ENCODE assay signal across 21 cellular contexts in genomic region chr5:14438195-14438606, GRCh38.
DNase-seq lines count a peak whose midpoint lies in the region; ATAC-seq, FAIRE-seq and TF ChIP-seq lines count a peak whose summit lies in the region.
"Had no signal": no experiment of that assay in that cellular context is flagged by ENCODE, and none has a peak within 500 bp of the region (broad histone marks: within the 10 kb centered on the region; RNA-seq: fewer than 3 reads in every experiment).

No MANE protein-coding gene starts in this region.

- H3K27ac ChIP-seq in astrocyte (ENCODE audit: low read depth, low read length) (peak overlapping the region; percentile 20), Peyer's patch (no peak overlapping the region)
- H3K27ac ChIP-seq: dorsolateral prefrontal cortex, esophagus squamous epithelium, testis had no signal

- peak overlapping the region; percentile 82 for H3K27ac Mint-ChIP-seq in activated CD4-positive, alpha-beta T cell treated with anti-CD3 and anti-CD28 coated beads for 36 hours
- H3K27ac Mint-ChIP-seq in activated CD4-positive, alpha-beta T cell treated with anti-CD3 and anti-CD28 coated beads, Interleukin-2, amount 10 ng/mL, durations not matched to agents 7 days and 5 days, result no peak overlapping the region
- H3K27ac Mint-ChIP-seq in astrocyte (ENCODE audit: unreplicated experiment), result peak overlapping the region; percentile 28
- peak overlapping the region; percentile 50 for H3K27ac Mint-ChIP-seq in stimulated activated effector memory CD8-positive, alpha-beta T cell treated with anti-CD3 and anti-CD28 coated beads, Interleukin-12 subunit alpha, Interleukin-12 subunit beta, amount 100 ng/mL, for 72 hours

- TF ChIP-seq POLR2A in Peyer's patch (IDR thresholded peaks at IDR 0.05), result no peak

- peak overlapping the region; percentile 16 for H3K4me3 Mint-ChIP-seq in activated CD4-positive, alpha-beta T cell treated with anti-CD3 and anti-CD28 coated beads for 36 hours
- H3K4me3 Mint-ChIP-seq in activated CD4-positive, alpha-beta T cell treated with anti-CD3 and anti-CD28 coated beads, Interleukin-2, amount 10 ng/mL, durations not matched to agents 7 days and 5 days, result no peak overlapping the region
- H3K4me3 Mint-ChIP-seq in astrocyte (ENCODE audit: unreplicated experiment), result no peak overlapping the region
- H3K4me3 Mint-ChIP-seq in stimulated activated effector memory CD8-positive, alpha-beta T cell treated with anti-CD3 and anti-CD28 coated beads, Interleukin-12 subunit alpha, Interleukin-12 subunit beta, amount 100 ng/mL, for 72 hours, result peak overlapping the region; percentile 2

- intact Hi-C loops in activated CD4-positive, alpha-beta T cell treated with anti-CD3 and anti-CD28 coated beads for 36 hours (cut with DNase I, micrococcal nuclease), result no loop called here

- H3K4me1 ChIP-seq in astrocyte (ENCODE audit: insufficient read depth, low read length) (peaks cover 51% of the 10 kb centered on the region), Peyer's patch (no peaks in the 10 kb centered on the region)
- H3K4me1 ChIP-seq: esophagus squamous epithelium had no signal

- TF ChIP-seq CTCF in astrocyte (IDR thresholded peaks at IDR 0.05; ENCODE audit: insufficient read depth, low read depth, low read length), result no peak
- no peak for TF ChIP-seq CTCF in Peyer's patch (IDR thresholded peaks at IDR 0.05)

- FAIRE-seq in astrocyte (lab: Jason Lieb, UNC), result no peak
- FAIRE-seq: islet of Langerhans had no signal

- no peaks in the 10 kb centered on the region for H3K27me3 ChIP-seq in astrocyte (ENCODE audit: insufficient read depth, low read length)
- no peaks in the 10 kb centered on the region for H3K27me3 ChIP-seq in Peyer's patch
- H3K27me3 ChIP-seq: dorsolateral prefrontal cortex, esophagus squamous epithelium, testis had no signal

- CTCF ChIA-PET in activated CD4-positive, alpha-beta T cell treated with anti-CD3 and anti-CD28 coated beads for 36 hours (lab: Charles Lee), result interaction anchor here (0.6 kb wide), 1 partner anchor 65 kb away, joined by 3 read pairs; no protein-coding TSS in a partner anchor
- CTCF ChIA-PET in activated CD4-positive, alpha-beta T cell treated with anti-CD3 and anti-CD28 coated beads, Interleukin-2, amount 10 ng/mL, durations not matched to agents 7 days and 5 days (lab: Charles Lee), result interaction anchor here (0.6 kb wide), 1 partner anchor 76 kb away, joined by 4 read pairs; no protein-coding TSS in a partner anchor

- H3K4me1 Mint-ChIP-seq in activated CD4-positive, alpha-beta T cell treated with anti-CD3 and anti-CD28 coated beads for 36 hours, result peaks cover 28% of the 10 kb centered on the region
- peaks cover 27% of the 10 kb centered on the region for H3K4me1 Mint-ChIP-seq in activated CD4-positive, alpha-beta T cell treated with anti-CD3 and anti-CD28 coated beads, Interleukin-2, amount 10 ng/mL, durations not matched to agents 7 days and 5 days
- peaks cover 43% of the 10 kb centered on the region for H3K4me1 Mint-ChIP-seq in astrocyte (ENCODE audit: low read depth, unreplicated experiment)
- peaks cover 17% of the 10 kb centered on the region for H3K4me1 Mint-ChIP-seq in stimulated activated effector memory CD8-positive, alpha-beta T cell treated with anti-CD3 and anti-CD28 coated beads, Interleukin-12 subunit alpha, Interleukin-12 subunit beta, amount 100 ng/mL, for 72 hours

- no peak overlapping the region for H3K4me2 ChIP-seq in astrocyte (ENCODE audit: low read length)

- peaks cover 6% of the 10 kb centered on the region for H3K27me3 Mint-ChIP-seq in activated CD4-positive, alpha-beta T cell treated with anti-CD3 and anti-CD28 coated beads for 36 hours
- H3K27me3 Mint-ChIP-seq in activated CD4-positive, alpha-beta T cell treated with anti-CD3 and anti-CD28 coated beads, Interleukin-2, amount 10 ng/mL, durations not matched to agents 7 days and 5 days, result no peaks in the 10 kb centered on the region
- no peaks in the 10 kb centered on the region for H3K27me3 Mint-ChIP-seq in astrocyte (ENCODE audit: low read depth, unreplicated experiment)

- H3K4me3 ChIP-seq in astrocyte (ENCODE audit: insufficient read depth, low read depth, low read length) (no peak overlapping the region), Peyer's patch (no peak overlapping the region)
- H3K4me3 ChIP-seq: dorsolateral prefrontal cortex, esophagus squamous epithelium, testis had no signal

- H3K36me3 Mint-ChIP-seq in activated CD4-positive, alpha-beta T cell treated with anti-CD3 and anti-CD28 coated beads for 36 hours (ENCODE audit: low read depth), result peaks cover 5% of the 10 kb centered on the region
- no peaks in the 10 kb centered on the region for H3K36me3 Mint-ChIP-seq in activated CD4-positive, alpha-beta T cell treated with anti-CD3 and anti-CD28 coated beads, Interleukin-2, amount 10 ng/mL, durations not matched to agents 7 days and 5 days (ENCODE audit: low read depth)
- peaks cover 20% of the 10 kb centered on the region for H3K36me3 Mint-ChIP-seq in astrocyte (ENCODE audit: low read depth, unreplicated experiment)
- no peaks in the 10 kb centered on the region for H3K36me3 Mint-ChIP-seq in stimulated activated effector memory CD8-positive, alpha-beta T cell treated with anti-CD3 and anti-CD28 coated beads, Interleukin-12 subunit alpha, Interleukin-12 subunit beta, amount 100 ng/mL, for 72 hours

- no peak overlapping the region for H2AFZ ChIP-seq in astrocyte (ENCODE audit: low read depth, low read length)

- no peaks in the 10 kb centered on the region for H3K9me3 ChIP-seq in astrocyte (ENCODE audit: insufficient read depth, low read depth, low read length)
- H3K9me3 ChIP-seq in Peyer's patch, result no peaks in the 10 kb centered on the region
- H3K9me3 ChIP-seq: esophagus squamous epithelium, testis had no signal

- peaks cover 16% of the 10 kb centered on the region for H3K36me3 ChIP-seq in astrocyte (ENCODE audit: insufficient read depth, low read length)
- H3K36me3 ChIP-seq in Peyer's patch, result no peaks in the 10 kb centered on the region

- H4K20me1 ChIP-seq in astrocyte (ENCODE audit: insufficient read depth, low read length), result peaks cover 61% of the 10 kb centered on the region

- H3K9ac ChIP-seq in astrocyte (ENCODE audit: low read length), result no peak overlapping the region

- peaks cover 85% of the 10 kb centered on the region for H3K79me2 ChIP-seq in astrocyte (ENCODE audit: insufficient read depth, low read length)

- peaks cover 3% of the 10 kb centered on the region for H3K9me3 Mint-ChIP-seq in activated CD4-positive, alpha-beta T cell treated with anti-CD3 and anti-CD28 coated beads for 36 hours (ENCODE audit: low read depth)
- H3K9me3 Mint-ChIP-seq in activated CD4-positive, alpha-beta T cell treated with anti-CD3 and anti-CD28 coated beads, Interleukin-2, amount 10 ng/mL, durations not matched to agents 7 days and 5 days, result no peaks in the 10 kb centered on the region
- H3K9me3 Mint-ChIP-seq in astrocyte (ENCODE audit: unreplicated experiment), result no peaks in the 10 kb centered on the region
- no peaks in the 10 kb centered on the region for H3K9me3 Mint-ChIP-seq in stimulated activated effector memory CD8-positive, alpha-beta T cell treated with anti-CD3 and anti-CD28 coated beads, Interleukin-12 subunit alpha, Interleukin-12 subunit beta, amount 100 ng/mL, for 72 hours

- peak; percentile 56 for ATAC-seq in activated CD4-positive, alpha-beta T cell treated with anti-CD3 and anti-CD28 coated beads for 36 hours
- ATAC-seq in HG02870 (IDR thresholded peaks at IDR 0.05; ENCODE audit: unreplicated experiment) (peak; percentile 33), HG03354 (IDR thresholded peaks at IDR 0.05; ENCODE audit: poor library complexity, severe bottlenecking, unreplicated experiment) (no peak)
- ATAC-seq in stimulated activated effector memory CD8-positive, alpha-beta T cell treated with anti-CD3 and anti-CD28 coated beads, Interleukin-12 subunit alpha, Interleukin-12 subunit beta, amount 100 ng/mL, for 72 hours, result peak; percentile 66
- ATAC-seq: sciatic nerve had no signal

- POLR2A ChIA-PET in activated CD4-positive, alpha-beta T cell treated with anti-CD3 and anti-CD28 coated beads for 36 hours (lab: Charles Lee), result interaction anchor here (1.0 kb wide), 1 partner anchor 25 kb away, joined by 3 read pairs; no protein-coding TSS in a partner anchor
- POLR2A ChIA-PET in activated CD4-positive, alpha-beta T cell treated with anti-CD3 and anti-CD28 coated beads, Interleukin-2, amount 10 ng/mL, durations not matched to agents 7 days and 5 days (lab: Charles Lee), result interaction anchor here (0.6 kb wide), 1 partner anchor 439 kb away, joined by 3 read pairs; no protein-coding TSS in a partner anchor

- no peak for DNase-seq in activated CD4-positive, alpha-beta T cell treated with anti-CD3 and anti-CD28 coated beads for 36 hours
- DNase-seq in activated CD4-positive, alpha-beta T cell treated with anti-CD3 and anti-CD28 coated beads, Interleukin-2, amount 10 ng/mL, durations not matched to agents 7 days and 5 days, result no peak
- DNase-seq in astrocyte (ENCODE audit: low read depth) (no peak), Peyer's patch (no peak), LoVo (ENCODE audit: low spot score) (no peak)
- DNase-seq in stimulated activated effector memory CD8-positive, alpha-beta T cell treated with anti-CD3 and anti-CD28 coated beads, Interleukin-12 subunit alpha, Interleukin-12 subunit beta, amount 100 ng/mL, for 72 hours (ENCODE audit: low spot score in 2 of 2), result no peak
- DNase-seq: 8988T; activated CD4-positive, alpha-beta T cell treated with anti-CD3 and anti-CD28 coated beads for 1 hour; C1 segment of cervical spinal cord; DND-41; dorsolateral prefrontal cortex; esophagus squamous epithelium; head of caudate nucleus; mammary epithelial cell; NCI-H345; stimulated activated CD4-positive, alpha-beta T cell treated with anti-CD3 and anti-CD28 coated beads, Interleukin-2, amount 100 ng/mL, for 24 hours; testis had no signal

Comparison
In these comparisons a context has a peak if more than half of its experiments do, and no peak if none do; other contexts are left out.
1. H3K4me3 Mint-ChIP-seq: peak in activated CD4-positive, alpha-beta T cell treated with anti-CD3 and anti-CD28 coated beads for 36 hours (single experiment) and stimulated activated effector memory CD8-positive, alpha-beta T cell treated with anti-CD3 and anti-CD28 coated beads, Interleukin-12 subunit alpha, Interleukin-12 subunit beta, amount 100 ng/mL, for 72 hours (single experiment); none in activated CD4-positive, alpha-beta T cell treated with anti-CD3 and anti-CD28 coated beads, Interleukin-2, amount 10 ng/mL, durations not matched to agents 7 days and 5 days (single experiment) and astrocyte (single experiment).